Comparison of ENCODE assay signal across 20 cellular contexts in genomic region chr6:165984743-165985142, GRCh38.
"Had no signal": no experiment of that assay in that cellular context is flagged by ENCODE, and none has a peak within 500 bp of the region (broad histone marks: within the 10 kb centered on the region; RNA-seq: fewer than 3 reads in every experiment).

No MANE protein-coding gene starts in this region.

- H3K9me3 ChIP-seq: gastrocnemius medialis, left ventricle myocardium inferior, lower lobe of right lung, prostate gland, thoracic aorta, transverse colon had no signal

- H3K27ac ChIP-seq: gastrocnemius medialis, left ventricle myocardium inferior, lower lobe of right lung, parathyroid adenoma, prostate gland, thoracic aorta, transverse colon had no signal

- ATAC-seq: gastrocnemius medialis; lower lobe of right lung; sciatic nerve; stimulated activated naive B cell treated with anti-CD40 and anti-IgM and Interleukin-4, amounts not matched to agents 10 μg/mL and 1 μg/mL and 100 μg/mL, for 72 hours; stimulated activated naive CD8-positive, alpha-beta T cell treated with anti-CD3 and anti-CD28 coated beads, Interleukin-15, amount 100 ng/mL, for 72 hours had no signal

- H3K9ac ChIP-seq: parathyroid adenoma had no signal

- H3K4me3 ChIP-seq: lower lobe of right lung, prostate gland, thoracic aorta had no signal

- H3K36me3 ChIP-seq: gastrocnemius medialis, left ventricle myocardium inferior, lower lobe of right lung, prostate gland, thoracic aorta, transverse colon had no signal

- DNase-seq: endodermal cell; gastrocnemius medialis; immature natural killer cell; left ventricle myocardium inferior; lower lobe of right lung; mesenchymal stem cell; midbrain; naive B cell; stimulated activated CD4-positive, alpha-beta T cell treated with anti-CD3 and anti-CD28 coated beads, Interleukin-2, amount 100 ng/mL, for 24 hours; stimulated activated CD4-positive, alpha-beta T cell treated with anti-CD3 and anti-CD28 coated beads, Interleukin-4, amount 100 ng/mL, for 4 hours; stimulated activated naive B cell treated with anti-CD40 and anti-IgM and Interleukin-4, amounts not matched to agents 10 μg/mL and 1 μg/mL and 100 μg/mL, for 72 hours; stimulated activated naive CD8-positive, alpha-beta T cell treated with anti-CD3 and anti-CD28 coated beads, Interleukin-15, amount 100 ng/mL, for 72 hours; transverse colon had no signal

- H2AFZ ChIP-seq: parathyroid adenoma had no signal

- FAIRE-seq: colon, endothelial cell of umbilical vein, keratinocyte had no signal

- H3K4me1 ChIP-seq: lower lobe of right lung, parathyroid adenoma, prostate gland had no signal
